Comparison of ENCODE assay signal across 15 cellular contexts in the genomic region with DNA sequence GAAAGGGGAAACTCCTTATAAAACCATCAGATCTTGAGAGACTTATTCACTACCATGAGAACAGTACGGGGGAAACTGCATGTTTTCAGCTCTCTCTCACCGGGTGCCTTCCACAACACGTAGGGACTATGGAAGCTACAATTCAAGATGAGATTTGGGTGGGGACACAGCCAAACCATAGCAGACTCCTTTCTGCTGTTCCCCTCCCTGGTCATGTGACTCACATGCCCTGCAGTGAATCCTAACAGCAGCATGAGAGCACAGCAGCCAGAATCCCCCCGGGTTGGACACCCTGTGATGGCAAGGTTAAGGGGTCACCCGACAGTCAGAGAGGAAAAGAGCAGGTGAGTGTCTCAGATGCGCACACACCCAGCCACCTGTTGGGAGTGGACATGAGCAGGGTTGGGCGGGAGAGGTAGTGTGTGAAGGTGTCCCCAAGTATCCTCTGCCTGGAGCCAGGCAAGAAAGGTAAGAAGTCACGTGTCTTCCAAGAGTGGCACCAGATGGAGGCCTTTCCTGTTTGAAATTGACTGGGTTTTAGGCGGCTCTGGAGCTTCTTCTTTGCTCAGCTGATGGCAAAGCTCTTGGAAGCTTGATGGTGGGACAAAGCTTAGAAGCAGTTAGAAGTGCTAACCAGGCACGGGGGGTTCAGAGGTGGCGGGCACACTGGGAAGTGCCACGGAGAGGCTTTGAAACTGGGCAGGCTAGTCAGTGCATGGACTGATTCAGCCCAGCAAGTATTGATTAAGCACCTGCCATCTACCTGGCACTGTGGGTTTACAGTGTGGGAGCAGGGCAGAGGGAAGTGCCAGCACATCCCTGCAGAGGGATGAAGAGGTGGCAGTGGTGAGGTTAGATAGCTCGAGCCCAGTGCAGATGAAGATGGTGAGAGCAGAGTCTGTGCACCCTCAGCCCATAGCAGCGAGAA.
DNase-seq lines count a peak whose midpoint lies in the region; ATAC-seq and TF ChIP-seq lines count a peak whose summit lies in the region.
"Had no signal": no experiment of that assay in that cellular context is flagged by ENCODE, and none has a peak within 500 bp of the region (broad histone marks: within the 10 kb centered on the region; RNA-seq: fewer than 3 reads in every experiment).

No MANE protein-coding gene starts in this region.

- H3K4me2 ChIP-seq in IMR-90 (ENCODE audit: low read depth, low read length), result no peak overlapping the region

- H4K91ac ChIP-seq in IMR-90 (ENCODE audit: insufficient read depth, low read depth, low read length), result peak overlapping the region; percentile 79

- H3K56ac ChIP-seq in IMR-90 (ENCODE audit: extremely low read depth, insufficient read depth, low read length), result no peak overlapping the region

- intact Hi-C loops in IMR-90 (cut with micrococcal nuclease) (no loop called here), MCF 10A (cut with micrococcal nuclease) (no loop called here), natural killer cell (cut with micrococcal nuclease) (no loop called here)

- CTCF ChIA-PET in IMR-90 (lab: Yijun Ruan, JAX), result no interaction called here
- CTCF ChIA-PET in MCF 10A (lab: Yijun Ruan, JAX), result interaction anchor here (0.6 to 0.8 kb wide), 2 partner anchors 32 to 119 kb away, joined by 3 to 4 read pairs; no protein-coding TSS in a partner anchor

- no peaks in the 10 kb centered on the region for H3K27me3 Mint-ChIP-seq in MCF 10A (ENCODE audit: insufficient read depth, unreplicated experiment)
- H3K27me3 Mint-ChIP-seq in natural killer cell (ENCODE audit: low read depth in 2 of 2), result peaks cover 0 to 14% of the 10 kb centered on the region in 2 donors

- no peak overlapping the region for H3K4me3 ChIP-seq in IMR-90 (ENCODE audit: insufficient read depth, low read depth, low read length)

- TF ChIP-seq POLR2A in IMR-90 (IDR thresholded peaks at IDR 0.05; ENCODE audit: low read depth, low read length), result no peak

- TF ChIP-seq CTCF in IMR-90 (conservative IDR thresholded peaks at IDR 0.05; ENCODE audit: low read depth, low read length) (no peak), MCF 10A (IDR thresholded peaks at IDR 0.05; ENCODE audit: unreplicated experiment) (no peak), natural killer cell (IDR thresholded peaks at IDR 0.05) (no peak)

- peak overlapping the region; percentile 66 for H4K5ac ChIP-seq in IMR-90 (ENCODE audit: low read depth, low read length)

- no peaks in the 10 kb centered on the region for H3K36me3 ChIP-seq in IMR-90 (ENCODE audit: control insufficient read depth, insufficient read depth, low read length)

- H3K4me1 Mint-ChIP-seq in MCF 10A (ENCODE audit: insufficient read depth, unreplicated experiment), result peaks cover 29% of the 10 kb centered on the region
- peaks cover 25% of the 10 kb centered on the region for H3K4me1 Mint-ChIP-seq in stimulated activated effector memory CD8-positive, alpha-beta T cell treated with anti-CD3 and anti-CD28 coated beads, Interleukin-12 subunit alpha, Interleukin-12 subunit beta, amount 100 ng/mL, for 72 hours
- no peaks in the 10 kb centered on the region for H3K4me1 Mint-ChIP-seq in natural killer cell
- H3K4me1 Mint-ChIP-seq: central memory CD8-positive, alpha-beta T cell had no signal

- TF ChIP-seq RAD21 in IMR-90 (IDR thresholded peaks at IDR 0.05; ENCODE audit: low read length), result no peak

- H3K9me3 ChIP-seq in IMR-90 (ENCODE audit: control insufficient read depth, insufficient read depth, low read length), result peaks cover 2% of the 10 kb centered on the region; the same call in 1 of the 2 replicates

- dilution Hi-C loops in IMR-90 (cut with HindIII; ENCODE audit: low sequenced_read_pairs, unreplicated experiment), result no loop called here

- peak overlapping the region; percentile 87 for H3K4ac ChIP-seq in IMR-90 (ENCODE audit: low read depth, low read length)

- peak overlapping the region; percentile 96 for H3K27ac Mint-ChIP-seq in MCF 10A (ENCODE audit: low read depth, unreplicated experiment)
- H3K27ac Mint-ChIP-seq in stimulated activated effector memory CD8-positive, alpha-beta T cell treated with anti-CD3 and anti-CD28 coated beads, Interleukin-12 subunit alpha, Interleukin-12 subunit beta, amount 100 ng/mL, for 72 hours, result peak overlapping the region; percentile 24
- no peak overlapping the region for H3K27ac Mint-ChIP-seq in natural killer cell
- H3K27ac Mint-ChIP-seq: WTC11 had no signal

- H3K18ac ChIP-seq in IMR-90 (ENCODE audit: low read depth, low read length), result peak overlapping the region; percentile 50

- DNase-seq in IMR-90 (no peak), MCF 10A (ENCODE audit: unreplicated experiment) (no peak), natural killer cell (no peak), anterior cingulate cortex (lab: John Stamatoyannopoulos, UW) (no peak), globus pallidus (ENCODE audit: low spot score) (no peak), NCI-H510A (lab: John Stamatoyannopoulos, UW) (no peak)
- DNase-seq in stimulated activated effector memory CD8-positive, alpha-beta T cell treated with anti-CD3 and anti-CD28 coated beads, Interleukin-12 subunit alpha, Interleukin-12 subunit beta, amount 100 ng/mL, for 72 hours (ENCODE audit: low spot score in 2 of 2), result no peak
- DNase-seq: activated CD8-positive, alpha-beta memory T cell treated with anti-CD3 and anti-CD28 coated beads, Interleukin-2, amount 10 ng/mL, durations not matched to agents 7 days and 5 days; activated naive CD4-positive, alpha-beta T cell treated with Interleukin-2 at 50 U/mL for 16 hours; DND-41; NCI-H1105 had no signal

- in situ Hi-C loops in IMR-90 (cut with MboI; ENCODE audit: low sequenced_read_pairs), result no loop called here

- BruUV-seq in IMR-90 (replicated peaks; lab: Mats Ljungman, UMichigan) (no TSS peak), MCF 10A (replicated peaks; lab: Mats Ljungman, UMichigan) (TSS peak; percentile 98)

- no peaks in the 10 kb centered on the region for H4K20me1 ChIP-seq in IMR-90 (ENCODE audit: insufficient read depth, low read length)

- H2AK9ac ChIP-seq in IMR-90 (replicated peaks; ENCODE audit: low read depth, low read length, poor library complexity), result peak overlapping the region; percentile 6

- H3K27me3 ChIP-seq in IMR-90 (ENCODE audit: control insufficient read depth, insufficient read depth, low read length) (no peaks in the 10 kb centered on the region), layer of hippocampus (ENCODE audit: control insufficient read depth, insufficient read depth, low read length) (no peaks in the 10 kb centered on the region)

- H3K4me1 ChIP-seq in IMR-90 (ENCODE audit: control insufficient read depth, insufficient read depth, low read length), result peaks cover 16% of the 10 kb centered on the region

- H3K9ac ChIP-seq in IMR-90 (ENCODE audit: low read depth, low read length), result no peak overlapping the region

- WGBS in IMR-90 (ENCODE audit: extremely low coverage in 2 of 2, insufficient read length in 1 of 2), 2 experiments, result 90% methylated on average over 4 of the region's 14 CpGs; no CpG with 5 or more reads in 1 of the 2 experiments

- peak overlapping the region; percentile 4 for H3K4me3 Mint-ChIP-seq in MCF 10A (ENCODE audit: unreplicated experiment)
- H3K4me3 Mint-ChIP-seq in stimulated activated effector memory CD8-positive, alpha-beta T cell treated with anti-CD3 and anti-CD28 coated beads, Interleukin-12 subunit alpha, Interleukin-12 subunit beta, amount 100 ng/mL, for 72 hours, result no peak overlapping the region
- H3K4me3 Mint-ChIP-seq in natural killer cell, result no peak overlapping the region
- H3K4me3 Mint-ChIP-seq: activated CD8-positive, alpha-beta memory T cell treated with anti-CD3 and anti-CD28 coated beads, Interleukin-2, amount 10 ng/mL, durations not matched to agents 7 days and 5 days; central memory CD8-positive, alpha-beta T cell; WTC11 had no signal

- no peaks in the 10 kb centered on the region for H3K9me3 Mint-ChIP-seq in MCF 10A (ENCODE audit: unreplicated experiment)
- peaks cover 3% of the 10 kb centered on the region for H3K9me3 Mint-ChIP-seq in stimulated activated effector memory CD8-positive, alpha-beta T cell treated with anti-CD3 and anti-CD28 coated beads, Interleukin-12 subunit alpha, Interleukin-12 subunit beta, amount 100 ng/mL, for 72 hours
- H3K9me3 Mint-ChIP-seq in natural killer cell, result no peaks in the 10 kb centered on the region

- no peak overlapping the region for H3K23ac ChIP-seq in IMR-90 (ENCODE audit: low read depth, low read length)

- H3K79me1 ChIP-seq in IMR-90 (ENCODE audit: low read depth in 1 of 2, low read length in 2 of 2), result no peaks in the 10 kb centered on the region

- H2AFZ ChIP-seq in IMR-90 (replicated peaks; ENCODE audit: low read length, poor library complexity), result peak overlapping the region; percentile 75

- peak overlapping the region in 1 of 2 experiments; percentile 56; a peak in 2 of 4 replicates for H4K8ac ChIP-seq in IMR-90 (ENCODE audit: low read depth in 2 of 2, low read length in 2 of 2)

- no peaks in the 10 kb centered on the region for H3K36me3 Mint-ChIP-seq in MCF 10A (ENCODE audit: insufficient read depth, unreplicated experiment)
- H3K36me3 Mint-ChIP-seq in stimulated activated effector memory CD8-positive, alpha-beta T cell treated with anti-CD3 and anti-CD28 coated beads, Interleukin-12 subunit alpha, Interleukin-12 subunit beta, amount 100 ng/mL, for 72 hours, result no peaks in the 10 kb centered on the region
- H3K36me3 Mint-ChIP-seq in natural killer cell, result no peaks in the 10 kb centered on the region

- H2BK15ac ChIP-seq in IMR-90 (ENCODE audit: low read depth, low read length), result peak overlapping the region; percentile 58; the same call in 2 of the 3 replicates

- H2BK20ac ChIP-seq in IMR-90 (ENCODE audit: low read depth, low read length), result peak overlapping the region; percentile 80

- H3K27ac ChIP-seq in IMR-90 (ENCODE audit: insufficient read depth, low read length) (peak overlapping the region; percentile 38; the same call in 1 of the 2 replicates), layer of hippocampus (ENCODE audit: low read depth, low read length) (peak overlapping the region; percentile 98)
- H3K27ac ChIP-seq: C4-2B had no signal

- H2BK5ac ChIP-seq in IMR-90 (ENCODE audit: low read depth, low read length, poor library complexity, severe bottlenecking), result peak overlapping the region; percentile 78

- H3K9me1 ChIP-seq in IMR-90 (ENCODE audit: insufficient read depth, low read length), result peaks cover 17% of the 10 kb centered on the region

- peak overlapping the region; percentile 85 for H2BK120ac ChIP-seq in IMR-90 (ENCODE audit: low read depth, low read length)

- peak overlapping the region; percentile 80 for H2AK5ac ChIP-seq in IMR-90 (ENCODE audit: low read depth, low read length)

- H3K14ac ChIP-seq in IMR-90 (replicated peaks; ENCODE audit: low read depth, low read length), result peak overlapping the region; percentile 38

- POLR2A ChIA-PET in IMR-90 (lab: Charles Lee; ENCODE audit: unreplicated experiment) (no interaction called here), MCF 10A (lab: Yijun Ruan, JAX) (interaction anchor here (1.7 kb wide), 1 partner anchor 14 kb away, joined by 3 read pairs; no protein-coding TSS in a partner anchor)

- ATAC-seq in IMR-90 (ENCODE audit: low read depth), result peak; percentile 12
- no peak for ATAC-seq in stimulated activated effector memory CD8-positive, alpha-beta T cell treated with anti-CD3 and anti-CD28 coated beads, Interleukin-12 subunit alpha, Interleukin-12 subunit beta, amount 100 ng/mL, for 72 hours
- no peak for ATAC-seq in natural killer cell

Comparison
In these comparisons a context has a peak if more than half of its experiments do, and no peak if none do; other contexts are left out.
1. H3K27ac Mint-ChIP-seq: peak in MCF 10A (single experiment) and stimulated activated effector memory CD8-positive, alpha-beta T cell treated with anti-CD3 and anti-CD28 coated beads, Interleukin-12 subunit alpha, Interleukin-12 subunit beta, amount 100 ng/mL, for 72 hours (single experiment); none in natural killer cell (0 of 2).